ENCODE assay signal across 24 cellular contexts in genomic region chr21:42969193-42969600, GRCh38. TPM values are rescaled to one million over a fixed set of nuclear protein-coding genes. Genes with fewer than 3 reads are reported as not detected.
"Had no signal": no experiment of that assay in that cellular context is flagged by ENCODE, and none has a peak within 500 bp of the region (broad histone marks: within the 10 kb centered on the region; RNA-seq: fewer than 3 reads in every experiment).

No MANE protein-coding gene starts in this region.

- H3K9me3 ChIP-seq: ascending aorta, gastrocnemius medialis, prostate gland, stomach, upper lobe of left lung had no signal

- DNase-seq: activated CD4-positive, alpha-beta memory T cell treated with anti-CD3 and anti-CD28 coated beads, Interleukin-2, amount 10 ng/mL, durations not matched to agents 7 days and 5 days; activated CD4-positive, alpha-beta T cell treated with anti-CD3 and anti-CD28 coated beads for 48 hours; activated CD4-positive, CD25-positive, alpha-beta regulatory T cell; activated naive CD4-positive, alpha-beta T cell treated with anti-CD3 and anti-CD28 coated beads for 36 hours; activated T-cell treated with anti-CD3 and anti-CD28 coated beads, Interleukin-2, amount 50 U/mL, for 24 hours; gastrocnemius medialis; head of caudate nucleus; kidney; nephron progenitor cell; right cardiac atrium; stimulated activated CD4-positive, alpha-beta T cell treated with anti-CD3 and anti-CD28 coated beads, Interleukin-4, amount 100 ng/mL, for 1 hour; stomach; T-cell had no signal

- H3K27ac ChIP-seq: ascending aorta, coronary artery, gastrocnemius medialis, prostate gland, skin epidermis, stomach, upper lobe of left lung had no signal

- ATAC-seq: gastrocnemius medialis, left lobe of liver, right cardiac atrium, T-cell had no signal

- H3K4me1 ChIP-seq: ascending aorta, prostate gland had no signal

- H3K27ac Mint-ChIP-seq: activated CD4-positive, alpha-beta memory T cell treated with anti-CD3 and anti-CD28 coated beads, Interleukin-2, amount 10 ng/mL, durations not matched to agents 7 days and 5 days; activated naive CD4-positive, alpha-beta T cell treated with anti-CD3 and anti-CD28 coated beads for 36 hours; activated T-cell treated with anti-CD3 and anti-CD28 coated beads, Interleukin-2, amount 50 U/mL, for 24 hours; activated T-helper 2 cell treated with anti-CD3 and anti-CD28 coated beads, Interferon-gamma antibody, Interleukin-2, Interleukin-4, amounts not matched to agents 10 μg/mL and 5 μg/mL and 100 μg/mL, durations not matched to agents 14 hours and 24 hours and 36 hours; nephron progenitor cell; T-cell had no signal

- H3K36me3 Mint-ChIP-seq: T-cell had no signal

- H3K36me3 ChIP-seq: ascending aorta, gastrocnemius medialis, prostate gland, stomach, upper lobe of left lung had no signal

- H3K27me3 ChIP-seq: ascending aorta, gastrocnemius medialis, stomach, upper lobe of left lung had no signal

- H3K27me3 Mint-ChIP-seq: activated CD4-positive, alpha-beta memory T cell treated with anti-CD3 and anti-CD28 coated beads, Interleukin-2, amount 10 ng/mL, durations not matched to agents 7 days and 5 days; activated T-cell treated with anti-CD3 and anti-CD28 coated beads, Interleukin-2, amount 50 U/mL, for 24 hours; T-cell had no signal

- H3K4me3 Mint-ChIP-seq: activated CD4-positive, alpha-beta memory T cell treated with anti-CD3 and anti-CD28 coated beads, Interleukin-2, amount 10 ng/mL, durations not matched to agents 7 days and 5 days; activated naive CD4-positive, alpha-beta T cell treated with anti-CD3 and anti-CD28 coated beads for 36 hours; activated T-cell treated with anti-CD3 and anti-CD28 coated beads, Interleukin-2, amount 50 U/mL, for 24 hours; nephron progenitor cell; T-cell had no signal

- H3K4me3 ChIP-seq: ascending aorta, coronary artery, gastrocnemius medialis, prostate gland, skin epidermis, stomach, upper lobe of left lung had no signal

- H3K9me3 Mint-ChIP-seq: activated CD4-positive, alpha-beta memory T cell treated with anti-CD3 and anti-CD28 coated beads, Interleukin-2, amount 10 ng/mL, durations not matched to agents 7 days and 5 days; activated naive CD4-positive, alpha-beta T cell treated with anti-CD3 and anti-CD28 coated beads for 36 hours; activated T-cell treated with anti-CD3 and anti-CD28 coated beads, Interleukin-2, amount 50 U/mL, for 24 hours; activated T-helper 2 cell treated with anti-CD3 and anti-CD28 coated beads, Interferon-gamma antibody, Interleukin-2, Interleukin-4, amounts not matched to agents 10 μg/mL and 5 μg/mL and 100 μg/mL, durations not matched to agents 14 hours and 24 hours and 36 hours; nephron progenitor cell; T-cell had no signal

RNA-seq across cellular contexts. Expression of gene ERVH48-1, which starts 43.8 kb away (rescaled TPM):
- total RNA-seq: activated CD4-positive, alpha-beta memory T cell treated with anti-CD3 and anti-CD28 coated beads, Interleukin-2, amount 10 ng/mL, durations not matched to agents 7 days and 5 days; ascending aorta; gastrocnemius medialis; kidney; left lobe of liver; lung microvascular endothelial cell; myocyte; omental fat pad; right cardiac atrium; temporal lobe had no signal
- polyA plus RNA-seq: stomach had no signal
